9 cellular contexts compared by ENCODE assay signal in the genomic region with DNA sequence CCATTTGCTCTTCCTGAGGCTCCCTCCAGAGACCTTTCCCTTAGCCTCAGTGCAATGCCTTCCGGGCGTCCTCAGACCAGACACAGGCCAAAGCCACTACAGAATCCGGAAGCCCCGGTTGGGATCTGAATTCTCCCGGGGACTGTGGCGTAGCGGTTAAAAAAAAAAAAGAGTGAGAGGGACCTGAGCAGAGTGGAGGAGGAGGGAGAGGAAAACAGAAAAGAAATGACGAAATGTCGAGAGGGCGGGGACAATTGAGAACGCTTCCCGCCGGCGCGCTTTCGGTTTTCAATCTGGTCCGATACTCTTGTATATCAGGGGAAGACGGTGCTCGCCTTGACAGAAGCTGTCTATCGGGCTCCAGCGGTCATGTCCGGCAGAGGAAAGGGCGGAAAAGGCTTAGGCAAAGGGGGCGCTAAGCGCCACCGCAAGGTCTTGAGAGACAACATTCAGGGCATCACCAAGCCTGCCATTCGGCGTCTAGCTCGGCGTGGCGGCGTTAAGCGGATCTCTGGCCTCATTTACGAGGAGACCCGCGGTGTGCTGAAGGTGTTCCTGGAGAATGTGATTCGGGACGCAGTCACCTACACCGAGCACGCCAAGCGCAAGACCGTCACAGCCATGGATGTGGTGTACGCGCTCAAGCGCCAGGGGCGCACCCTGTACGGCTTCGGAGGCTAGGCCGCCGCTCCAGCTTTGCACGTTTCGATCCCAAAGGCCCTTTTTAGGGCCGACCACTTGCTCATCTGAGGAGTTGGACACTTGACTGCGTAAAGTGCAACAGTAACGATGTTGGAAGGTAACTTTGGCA. TPM values are rescaled to one million over a fixed set of nuclear protein-coding genes. Genes with fewer than 3 reads are reported as not detected.
DNase-seq lines count a peak whose midpoint lies in the region; ATAC-seq and TF ChIP-seq lines count a peak whose summit lies in the region.
"Not testable (repeated sequence)": the region's sequence is repeated elsewhere in the genome, so short reads cannot be mapped to it uniquely, and the experiment has no call there.
"Had no signal": no experiment of that assay in that cellular context is flagged by ENCODE, and none has a peak within 500 bp of the region (broad histone marks: within the 10 kb centered on the region; RNA-seq: fewer than 3 reads in every experiment).

No MANE protein-coding gene starts in this region.

- H3K9me3 ChIP-seq in PC-3 (ENCODE audit: low read length); mucosa of descending colon: not testable (repeated sequence)

- H3K4me3 ChIP-seq in PC-3 (ENCODE audit: low read length); mucosa of descending colon: not testable (repeated sequence)

- not testable (repeated sequence) for H3K9ac ChIP-seq in PC-3 (ENCODE audit: low read length)

- TF ChIP-seq CTCF in PC-3 (conservative IDR thresholded peaks at IDR 0.05; ENCODE audit: low read depth, low read length); MCF 10A (IDR thresholded peaks at IDR 0.05; ENCODE audit: unreplicated experiment); mucosa of descending colon (IDR thresholded peaks at IDR 0.05): not testable (repeated sequence)

- H2AFZ ChIP-seq in PC-3 (ENCODE audit: low read length) = not testable (repeated sequence)

- ATAC-seq in GM18867 (IDR thresholded peaks at IDR 0.05; ENCODE audit: unreplicated experiment) (peak; percentile 68), GM21367 (IDR thresholded peaks at IDR 0.05; ENCODE audit: unreplicated experiment) (peak; percentile 54), HG02678 (IDR thresholded peaks at IDR 0.05; ENCODE audit: unreplicated experiment) (peak; percentile 70), HG03108 (IDR thresholded peaks at IDR 0.05; ENCODE audit: unreplicated experiment) (peak; percentile 53), PC-3 (peak; percentile 62), mucosa of descending colon (peak; percentile 87)

- H4K20me1 ChIP-seq in PC-3 (ENCODE audit: low read length) = not testable (repeated sequence)

- not testable (repeated sequence) for H3K27ac ChIP-seq in PC-3 (ENCODE audit: low read length)

- CTCF ChIA-PET in PC-3 (lab: Charles Lee); MCF 10A (lab: Yijun Ruan, JAX): not testable (repeated sequence)

- intact Hi-C loops in PC-3 (cut with micrococcal nuclease); MCF 10A (cut with micrococcal nuclease); mucosa of descending colon (cut with DNase I, micrococcal nuclease): not testable (repeated sequence)

- H3K4me1 ChIP-seq in PC-3 (ENCODE audit: insufficient read depth, low read length); mucosa of descending colon (ENCODE audit: low read depth): not testable (repeated sequence)

- DNase-seq in PC-3; MCF 10A (ENCODE audit: unreplicated experiment); mucosa of descending colon: not testable (repeated sequence)

- H3K79me2 ChIP-seq in PC-3 (ENCODE audit: low read length) = not testable (repeated sequence)

- POLR2A ChIA-PET in PC-3 (lab: Charles Lee; ENCODE audit: unreplicated experiment); MCF 10A (lab: Yijun Ruan, JAX): not testable (repeated sequence)

- H3K9me2 ChIP-seq in PC-3 (replicated peaks; ENCODE audit: low read length) = not testable (repeated sequence)

- not testable (repeated sequence) for H3K36me3 Mint-ChIP-seq in MCF 10A (ENCODE audit: insufficient read depth, unreplicated experiment)

- H3K4me3 Mint-ChIP-seq in MCF 10A (ENCODE audit: unreplicated experiment) = not testable (repeated sequence)

- not testable (repeated sequence) for H3K4me1 Mint-ChIP-seq in MCF 10A (ENCODE audit: insufficient read depth, unreplicated experiment)

- H3K27me3 Mint-ChIP-seq in MCF 10A (ENCODE audit: insufficient read depth, unreplicated experiment) = not testable (repeated sequence)

- TSS peak; percentile 65 for BruUV-seq in PC-3 (replicated peaks; lab: Mats Ljungman, UMichigan)
- TSS peak; percentile 72 for BruUV-seq in MCF 10A (replicated peaks; lab: Mats Ljungman, UMichigan)

- H3K27me3 ChIP-seq in PC-3 (ENCODE audit: low read length) = not testable (repeated sequence)

- H3K27ac Mint-ChIP-seq in MCF 10A (ENCODE audit: low read depth, unreplicated experiment) = not testable (repeated sequence)

- H3K9me3 Mint-ChIP-seq in MCF 10A (ENCODE audit: unreplicated experiment) = not testable (repeated sequence)

- H3K4me2 ChIP-seq in PC-3 (ENCODE audit: low read length) = not testable (repeated sequence)

- H3K36me3 ChIP-seq in PC-3 (ENCODE audit: low read depth, low read length); mucosa of descending colon (ENCODE audit: low read depth): not testable (repeated sequence)

- not testable (repeated sequence) for H3F3A ChIP-seq in PC-3 (ENCODE audit: low read length, unreplicated experiment)

RNA-seq across cellular contexts. Expression of gene FCGR1A, which starts 50.0 kb away (rescaled TPM):
- not detected in 2 replicates for total RNA-seq in PC-3 (2014; rRNA removed)
- not detected in 2 replicates for total RNA-seq in MCF 10A (2022)
- total RNA-seq in mucosa of descending colon = 10 to 100 TPM in 1 of 3 donors, 1 to 10 TPM in 2; 1.5 to 10.2 (median 2.6) TPM
- total RNA-seq: bronchial epithelial cell, lung microvascular endothelial cell had no signal
